Comparison of ENCODE assay signal across 17 cellular contexts in the genomic region with DNA sequence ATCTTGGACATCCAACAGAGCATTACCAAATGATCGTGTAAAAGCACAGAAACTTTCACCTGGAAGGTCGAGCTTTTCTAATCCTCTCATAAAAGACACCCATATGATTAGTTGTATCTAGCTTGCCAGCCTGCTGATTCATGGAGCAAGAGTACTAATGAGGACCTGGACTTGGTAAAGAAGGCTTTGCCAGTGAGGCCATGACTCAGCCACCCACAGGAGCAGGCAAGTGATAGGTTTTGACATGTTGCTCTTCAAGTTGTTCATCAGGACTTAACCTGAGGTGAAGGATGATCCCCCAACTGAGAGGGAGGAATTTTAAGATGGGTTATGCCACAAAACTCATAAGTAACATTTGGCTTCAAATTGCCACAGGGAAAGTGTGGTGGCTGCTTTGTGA. TPM values are rescaled to one million over a fixed set of nuclear protein-coding genes. Genes with fewer than 3 reads are reported as not detected.
DNase-seq lines count a peak whose midpoint lies in the region; ATAC-seq and TF ChIP-seq lines count a peak whose summit lies in the region.
"Had no signal": no experiment of that assay in that cellular context is flagged by ENCODE, and none has a peak within 500 bp of the region (broad histone marks: within the 10 kb centered on the region; RNA-seq: fewer than 3 reads in every experiment).

No MANE protein-coding gene starts in this region.

- H3K36me3 ChIP-seq in HAP-1 (replicated peaks): no peaks in the 10 kb centered on the region
- no peaks in the 10 kb centered on the region for H3K36me3 ChIP-seq in endodermal cell (ENCODE audit: control insufficient read depth, insufficient read depth, low read length)
- H3K36me3 ChIP-seq: BLaER1 had no signal

- 94% methylated on average over 2 of the region's 2 CpGs for WGBS in endodermal cell (ENCODE audit: insufficient coverage in 1 of 2, insufficient read length in 1 of 2), 2 experiments

- no peaks in the 10 kb centered on the region for H3K36me3 Mint-ChIP-seq in endodermal cell (ENCODE audit: low read depth)

- H3K27ac ChIP-seq in endodermal cell (ENCODE audit: low read depth, low read length): no peak overlapping the region
- H3K27ac ChIP-seq: BLaER1 had no signal

- H3K9me3 Mint-ChIP-seq in endodermal cell: no peaks in the 10 kb centered on the region
- H3K9me3 Mint-ChIP-seq: memory B cell had no signal

- no peak for ATAC-seq in GM19452 (IDR thresholded peaks at IDR 0.05; ENCODE audit: unreplicated experiment)

- H3K4me3 ChIP-seq in AG09309 (ENCODE audit: control insufficient read depth, low read depth, low read length): no peak overlapping the region
- no peak overlapping the region for H3K4me3 ChIP-seq in HAP-1
- no peak overlapping the region for H3K4me3 ChIP-seq in endodermal cell (ENCODE audit: low read length)
- H3K4me3 ChIP-seq: BLaER1 had no signal

- no peak overlapping the region for H3K4me3 Mint-ChIP-seq in endodermal cell
- H3K4me3 Mint-ChIP-seq: memory B cell had no signal

- H3K9me3 ChIP-seq in HAP-1 (no peaks in the 10 kb centered on the region), endodermal cell (ENCODE audit: control insufficient read depth, low read length) (no peaks in the 10 kb centered on the region)
- H3K9me3 ChIP-seq: BLaER1 had no signal

- in situ Hi-C loops in HAP-1 (cut with MboI; ENCODE audit: low sequenced_read_pairs): no loop called here

- no peaks in the 10 kb centered on the region for H3K4me1 Mint-ChIP-seq in endodermal cell
- H3K4me1 Mint-ChIP-seq: memory B cell had no signal

- TF ChIP-seq CTCF in AG09309 (IDR thresholded peaks at IDR 0.05; ENCODE audit: control insufficient read depth, insufficient read depth, low read depth, low read length, missing control alignments) (no peak), endodermal cell (conservative IDR thresholded peaks at IDR 0.05) (no peak)

- H3K27me3 Mint-ChIP-seq in endodermal cell (ENCODE audit: insufficient read depth): no peaks in the 10 kb centered on the region
- H3K27me3 Mint-ChIP-seq: memory B cell, progenitor cell of endocrine pancreas had no signal

- no peaks in the 10 kb centered on the region for H3K4me1 ChIP-seq in HAP-1
- no peaks in the 10 kb centered on the region for H3K4me1 ChIP-seq in endodermal cell (ENCODE audit: control insufficient read depth, insufficient read depth, low read length)
- H3K4me1 ChIP-seq: BLaER1 had no signal

- H3K27ac Mint-ChIP-seq in endodermal cell: no peak overlapping the region
- H3K27ac Mint-ChIP-seq: memory B cell, progenitor cell of endocrine pancreas had no signal

- H3K27me3 ChIP-seq in HAP-1 (ENCODE audit: low read depth) (0 out of 2 replicates have a peak, but pooled peaks cover 2% of the 10 kb centered on the region), endodermal cell (ENCODE audit: control insufficient read depth, insufficient read depth, low read length, poor library complexity, severe bottlenecking) (no peaks in the 10 kb centered on the region)
- H3K27me3 ChIP-seq: BLaER1 had no signal

- peak; percentile 52 for DNase-seq in AG09309 (ENCODE audit: low read depth)
- peak; percentile 80 for DNase-seq in HT1080 (ENCODE audit: low read depth)
- peak; percentile 80 for DNase-seq in astrocyte of the hippocampus (ENCODE audit: low read depth, low spot score)
- peak; percentile 74 for DNase-seq in iris pigment epithelial cell (ENCODE audit: low read depth)
- DNase-seq in stimulated activated CD4-positive, alpha-beta T cell treated with anti-CD3 and anti-CD28 coated beads, Interleukin-2, amount 100 ng/mL, for 48 hours: no peak
- DNase-seq in HAP-1 (ENCODE audit: low spot score in 2 of 2): no peak
- no peak for DNase-seq in endodermal cell
- DNase-seq: activated CD4-positive, alpha-beta T cell treated with anti-CD3 and anti-CD28 coated beads, Interleukin-2, amount 50 U/mL, for 1 hour; activated gamma-delta T cell; cortex of kidney; hypothalamus; Kasumi-1; NCI-H524 treated with DMSO at 0.1 percent for 48 hours had no signal

- H3K9ac ChIP-seq in endodermal cell (ENCODE audit: extremely low read depth, low read length, poor library complexity, severe bottlenecking): no peak overlapping the region
- H3K9ac ChIP-seq: BLaER1 had no signal

RNA-seq across cellular contexts. Expression of a gene that starts 24.7 kb away (rescaled TPM):
- not detected in 2 replicates for total RNA-seq in HT1080 (2014; rRNA removed; shearing (Covaris generic))
- not detected in 2 replicates for polyA plus RNA-seq in HT1080 (2015; cell fraction: cytosol; rRNA removed)
- polyA plus RNA-seq in HT1080 (2015; cell fraction: nucleus; rRNA removed): not detected in 2 replicates
- not detected for total RNA-seq in endodermal cell
- polyA plus RNA-seq in endodermal cell (2013, experiment 1 of 2): not detected
- polyA plus RNA-seq in endodermal cell (2013, experiment 2 of 2): not detected
- total RNA-seq: progenitor cell of endocrine pancreas had no signal

Comparison
In these comparisons a context has a peak if more than half of its experiments do, and no peak if none do; other contexts are left out.
1. DNase-seq: peak in AG09309 (single experiment), HT1080 (single experiment), astrocyte of the hippocampus (single experiment) and iris pigment epithelial cell (single experiment); none in stimulated activated CD4-positive, alpha-beta T cell treated with anti-CD3 and anti-CD28 coated beads, Interleukin-2, amount 100 ng/mL, for 48 hours (0 of 2), HAP-1 (0 of 2) and endodermal cell (single experiment).